In genomic region chr4:823093-823760, GRCh38 we compare ENCODE assay signal across 18 cellular contexts. TPM values are rescaled to one million over a fixed set of nuclear protein-coding genes. Genes with fewer than 3 reads are reported as not detected.
"Had no signal": no experiment of that assay in that cellular context is flagged by ENCODE, and none has a peak within 500 bp of the region (broad histone marks: within the 10 kb centered on the region; RNA-seq: fewer than 3 reads in every experiment).

No MANE protein-coding gene starts in this region.

- H3K4me3 Mint-ChIP-seq: activated naive CD4-positive, alpha-beta T cell treated with anti-CD3 and anti-CD28 coated beads for 36 hours; stimulated activated naive CD8-positive, alpha-beta T cell treated with anti-CD3 and anti-CD28 coated beads, Interleukin-15, Interleukin-2, amounts not matched to agents 100 ng/mL and 50 ng/mL, for 24 hours had no signal

- H3K36me3 ChIP-seq: ascending aorta, esophagus squamous epithelium, right atrium auricular region, suprapubic skin had no signal

- H3K4me3 ChIP-seq: ascending aorta, esophagus squamous epithelium, lung, right atrium auricular region, suprapubic skin had no signal

- H3K27ac ChIP-seq: ascending aorta, esophagus squamous epithelium, right atrium auricular region, suprapubic skin had no signal

- H3K9me3 Mint-ChIP-seq: activated naive CD4-positive, alpha-beta T cell treated with anti-CD3 and anti-CD28 coated beads for 36 hours; activated T-helper 2 cell treated with anti-CD3 and anti-CD28 coated beads, Interferon-gamma antibody, Interleukin-2, Interleukin-4, amounts not matched to agents 10 μg/mL and 5 μg/mL and 100 μg/mL, durations not matched to agents 14 hours and 24 hours and 36 hours; stimulated activated naive CD8-positive, alpha-beta T cell treated with anti-CD3 and anti-CD28 coated beads, Interleukin-15, Interleukin-2, amounts not matched to agents 100 ng/mL and 50 ng/mL, for 24 hours had no signal

- H3K9me3 ChIP-seq: ascending aorta, right atrium auricular region, suprapubic skin had no signal

- H3K27ac Mint-ChIP-seq: activated naive CD4-positive, alpha-beta T cell treated with anti-CD3 and anti-CD28 coated beads for 36 hours; activated T-helper 2 cell treated with anti-CD3 and anti-CD28 coated beads, Interferon-gamma antibody, Interleukin-2, Interleukin-4, amounts not matched to agents 10 μg/mL and 5 μg/mL and 100 μg/mL, durations not matched to agents 14 hours and 24 hours and 36 hours; naive thymus-derived CD4-positive, alpha-beta T cell; stimulated activated naive CD8-positive, alpha-beta T cell treated with anti-CD3 and anti-CD28 coated beads, Interleukin-15, Interleukin-2, amounts not matched to agents 100 ng/mL and 50 ng/mL, for 24 hours had no signal

- ATAC-seq: left cardiac atrium; naive thymus-derived CD4-positive, alpha-beta T cell; SK-N-SH treated with all-trans-retinoic acid at 6 μM for 48 hours had no signal

- DNase-seq: activated CD4-positive, alpha-beta T cell treated with anti-CD3 and anti-CD28 coated beads, Interleukin-2, amount 50 U/mL, for 48 hours; activated naive CD4-positive, alpha-beta T cell treated with anti-CD3 and anti-CD28 coated beads for 36 hours; activated T-cell treated with anti-CD3 and anti-CD28 coated beads, Interleukin-2, amount 50 U/mL, for 1 hour; esophagus squamous epithelium; left cardiac atrium; naive thymus-derived CD4-positive, alpha-beta T cell; small intestine; stimulated activated CD4-positive, alpha-beta T cell treated with anti-CD3 and anti-CD28 coated beads, Interleukin-4, amount 100 ng/mL, for 4 hours; T-helper 1 cell; WERI-Rb-1 had no signal

RNA-seq across cellular contexts. Expression of gene CPLX1, which starts 2.7 kb away (rescaled TPM):
- total RNA-seq: fibroblast of villous mesenchyme had no signal
